In genomic region chr21:26614251-26614650, GRCh38 we compare ENCODE assay signal across 22 cellular contexts. TPM values are rescaled to one million over a fixed set of nuclear protein-coding genes. Genes with fewer than 3 reads are reported as not detected.
"Had no signal": no experiment of that assay in that cellular context is flagged by ENCODE, and none has a peak within 500 bp of the region (broad histone marks: within the 10 kb centered on the region; RNA-seq: fewer than 3 reads in every experiment).

No MANE protein-coding gene starts in this region.

- H3K9me3 ChIP-seq: esophagus squamous epithelium, gastrocnemius medialis, mucosa of descending colon, neutrophil, suprapubic skin, thyroid gland, upper lobe of left lung, uterus had no signal

- DNase-seq: effector memory CD8-positive, alpha-beta T cell; esophagus squamous epithelium; gastrocnemius medialis; heart right ventricle; hypothalamus; kidney glomerular epithelial cell; mucosa of descending colon; naive thymus-derived CD8-positive, alpha-beta T cell; posterior cingulate gyrus; small intestine; stimulated activated CD4-positive, alpha-beta T cell treated with anti-CD3 and anti-CD28 coated beads, Interleukin-2, amount 100 ng/mL, for 48 hours; stimulated activated CD8-positive, alpha-beta memory T cell treated with anti-CD3 and anti-CD28 coated beads, Interleukin-4, amount 100 ng/mL, for 48 hours; stimulated activated naive CD8-positive, alpha-beta T cell treated with anti-CD3 and anti-CD28 coated beads, Interleukin-15, Interleukin-2, amounts not matched to agents 100 U/mL and 50 U/mL, for 24 hours; thyroid gland; upper lobe of left lung; uterus had no signal

- ATAC-seq: effector memory CD8-positive, alpha-beta T cell; gastrocnemius medialis; heart right ventricle; mucosa of descending colon; naive thymus-derived CD8-positive, alpha-beta T cell; sciatic nerve; stimulated activated effector memory CD8-positive, alpha-beta T cell treated with anti-CD3 and anti-CD28 coated beads, Interleukin-12 subunit alpha, Interleukin-12 subunit beta, amount 100 ng/mL, for 72 hours; stimulated activated naive CD8-positive, alpha-beta T cell treated with anti-CD3 and anti-CD28 coated beads, Interleukin-15, Interleukin-2, amounts not matched to agents 100 U/mL and 50 U/mL, for 24 hours had no signal

- H3K4me3 ChIP-seq: esophagus squamous epithelium, gastrocnemius medialis, heart right ventricle, mucosa of descending colon, suprapubic skin, thyroid gland, upper lobe of left lung, uterus had no signal

- H3K27ac ChIP-seq: esophagus squamous epithelium, gastrocnemius medialis, heart right ventricle, neutrophil, suprapubic skin, thyroid gland, upper lobe of left lung, uterus had no signal

- H3K4me1 ChIP-seq: esophagus squamous epithelium, gastrocnemius medialis, heart right ventricle, suprapubic skin, thyroid gland, upper lobe of left lung, uterus had no signal

- H3K36me3 ChIP-seq: esophagus squamous epithelium, gastrocnemius medialis, heart right ventricle, neutrophil, suprapubic skin, thyroid gland, upper lobe of left lung, uterus had no signal

- H3K27me3 ChIP-seq: esophagus squamous epithelium, gastrocnemius medialis, heart right ventricle, neutrophil, suprapubic skin, thyroid gland, upper lobe of left lung, uterus had no signal

RNA-seq across cellular contexts. Expression of gene CYYR1, which starts 41.2 kb away (rescaled TPM):
- total RNA-seq: fibroblast of villous mesenchyme; naive thymus-derived CD8-positive, alpha-beta T cell; osteoblast had no signal
- polyA plus RNA-seq: naive thymus-derived CD8-positive, alpha-beta T cell had no signal
